ENCODE assay signal across 19 cellular contexts in the genomic region with DNA sequence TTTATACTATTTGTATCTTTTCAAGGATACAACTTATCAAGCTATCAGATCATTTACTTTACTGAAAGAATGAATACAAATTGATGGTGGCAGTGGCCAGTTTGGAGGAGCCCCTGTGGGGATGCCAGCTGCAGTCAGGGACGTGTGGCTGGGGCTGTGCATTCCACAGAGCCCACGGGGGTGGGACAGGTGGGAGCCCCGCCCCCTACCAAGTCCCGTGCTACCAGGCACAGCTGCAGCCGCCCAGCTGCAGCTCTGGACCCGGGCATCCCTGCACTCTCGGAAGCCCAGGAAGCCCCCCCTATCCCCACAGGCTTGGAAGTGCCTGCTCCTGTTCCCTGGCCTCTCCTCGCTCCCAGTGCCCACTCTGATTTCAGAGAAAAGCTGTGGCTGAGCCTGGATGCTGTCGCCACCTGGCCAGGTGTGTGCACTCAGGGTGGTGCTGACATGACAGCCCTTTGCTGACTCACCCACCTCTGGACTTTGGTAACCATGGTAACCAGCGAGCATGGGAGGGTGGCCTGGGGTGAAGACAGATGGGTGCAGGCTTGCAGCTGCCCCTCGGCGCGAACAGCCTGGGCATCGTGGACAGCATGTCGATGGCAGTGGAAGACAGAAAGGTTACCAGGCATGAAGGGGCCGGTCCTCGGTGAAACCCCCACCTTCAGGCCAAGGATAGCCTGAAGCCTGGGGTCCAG.
DNase-seq lines count a peak whose midpoint lies in the region; ATAC-seq, FAIRE-seq and TF ChIP-seq lines count a peak whose summit lies in the region.
"Had no signal": no experiment of that assay in that cellular context is flagged by ENCODE, and none has a peak within 500 bp of the region (broad histone marks: within the 10 kb centered on the region; RNA-seq: fewer than 3 reads in every experiment).

No MANE protein-coding gene starts in this region.

- H4K20me1 ChIP-seq in K562 (replicated peaks; ENCODE audit: control insufficient read depth, insufficient read depth, low read length) = no peaks in the 10 kb centered on the region
- no peaks in the 10 kb centered on the region for H4K20me1 ChIP-seq in OCI-LY7 (ENCODE audit: insufficient read depth, low read length)
- peaks cover 6% of the 10 kb centered on the region; the same call in 1 of the 2 replicates for H4K20me1 ChIP-seq in Karpas-422 (ENCODE audit: insufficient read depth, low read depth, low read length)

- H3K9me2 ChIP-seq in OCI-LY7 (ENCODE audit: insufficient read depth, low read length) (no peaks in the 10 kb centered on the region), Karpas-422 (replicated peaks; ENCODE audit: insufficient read depth, low read length) (no peaks in the 10 kb centered on the region)

- TF ChIP-seq RAD21 in K562 (CRISPR knock-in tag; conservative IDR thresholded peaks at IDR 0.05 in 1 of 2, IDR thresholded peaks at IDR 0.05 in 1 of 2) = no peak

- no peaks in the 10 kb centered on the region for H3K9me1 ChIP-seq in K562 (ENCODE audit: control insufficient read depth, insufficient read depth, low read length)

- peaks cover 3% of the 10 kb centered on the region for H3K79me1 ChIP-seq in mesendoderm (ENCODE audit: low read length)

- H4K8ac ChIP-seq in mesendoderm (ENCODE audit: low read depth, low read length) = no peak overlapping the region

- TF ChIP-seq POLR2A in K562 (conservative IDR thresholded peaks at IDR 0.05) = no peak

- no peak overlapping the region for H3K56ac ChIP-seq in mesendoderm (ENCODE audit: low read length)

- ATAC-seq in K562 = no peak
- ATAC-seq: effector memory CD8-positive, alpha-beta T cell; left cardiac atrium; psoas muscle had no signal

- H3K79me2 ChIP-seq in K562 (ENCODE audit: control insufficient read depth, insufficient read depth, low read length) (no peaks in the 10 kb centered on the region), mesendoderm (ENCODE audit: control insufficient read depth, insufficient read depth, low read length) (peaks cover 2% of the 10 kb centered on the region), OCI-LY7 (ENCODE audit: insufficient read depth, low read depth, low read length) (no peaks in the 10 kb centered on the region), Karpas-422 (ENCODE audit: low read length) (no peaks in the 10 kb centered on the region)

- DNase-seq in H4 (ENCODE audit: low spot score) (peak; percentile 15), M059J (ENCODE audit: low read depth) (peak; percentile 15), K562 (ENCODE audit: extremely low read depth in 1 of 4, low spot score in 3 of 4) (no peak), mesendoderm (peak; percentile 27), OCI-LY7 (ENCODE audit: low spot score) (no peak), Karpas-422 (no peak)
- DNase-seq in stimulated activated CD4-positive, alpha-beta T cell treated with anti-CD3 and anti-CD28 coated beads, Interleukin-4, amount 100 ng/mL, for 1 hour = no peak
- DNase-seq: activated CD4-positive, alpha-beta T cell treated with anti-CD3 and anti-CD28 coated beads, Interleukin-2, amount 50 U/mL, for 4 hours; activated naive CD4-positive, alpha-beta T cell treated with Interleukin-2 at 50 U/mL for 16 hours; activated T-cell treated with anti-CD3 and anti-CD28 coated beads for 4 hours; anterior cingulate cortex; effector memory CD8-positive, alpha-beta T cell; hypothalamus; left cardiac atrium; midbrain; NCI-H2029 treated with DMSO at 0.1 percent for 48 hours; psoas muscle; stimulated activated CD8-positive, alpha-beta memory T cell treated with anti-CD3 and anti-CD28 coated beads, Interleukin-4, amount 100 ng/mL, for 48 hours had no signal

- H3K4me3 ChIP-seq in K562 (no peak overlapping the region), mesendoderm (ENCODE audit: low read length) (no peak overlapping the region), OCI-LY7 (ENCODE audit: low read depth, low read length, poor library complexity, severe bottlenecking) (no peak overlapping the region), Karpas-422 (ENCODE audit: low read length) (no peak overlapping the region)
- H3K4me3 ChIP-seq: psoas muscle, smooth muscle cell had no signal

- in situ Hi-C loops in K562 (cut with MboI) = no loop called here

- no peak overlapping the region for H3K4ac ChIP-seq in mesendoderm (ENCODE audit: low read depth, low read length)

- TF ChIP-seq CTCF in K562 (IDR thresholded peaks at IDR 0.05 in 2 of 3, conservative IDR thresholded peaks at IDR 0.05 in 1 of 3; ENCODE audit: insufficient read depth in 2 of 3, low read depth in 1 of 3, low read length in 3 of 3) (no peak), OCI-LY7 (conservative IDR thresholded peaks at IDR 0.05; ENCODE audit: low read length) (no peak)

- H3K4me1 ChIP-seq in K562 (replicated peaks in 1 of 2; ENCODE audit: control insufficient read depth in 2 of 2, insufficient read depth in 2 of 2, low read length in 2 of 2) (peaks cover 0 to 6% of the 10 kb centered on the region in 2 experiments; a peak in 2 of 5 replicates), mesendoderm (ENCODE audit: control insufficient read depth, low read depth, low read length) (no peaks in the 10 kb centered on the region), OCI-LY7 (ENCODE audit: insufficient read depth, low read length, poor library complexity, severe bottlenecking) (no peaks in the 10 kb centered on the region), Karpas-422 (ENCODE audit: low read length) (no peaks in the 10 kb centered on the region)
- H3K4me1 ChIP-seq: psoas muscle had no signal

- H4K5ac ChIP-seq in mesendoderm (ENCODE audit: low read length) = no peak overlapping the region

- H3K27me3 ChIP-seq in K562 (ENCODE audit: control insufficient read depth in 2 of 2, insufficient read depth in 2 of 2, low read length in 2 of 2) = no peaks in the 10 kb centered on the region
- no peaks in the 10 kb centered on the region for H3K27me3 ChIP-seq in mesendoderm (ENCODE audit: insufficient read depth, low read length, poor library complexity)
- no peaks in the 10 kb centered on the region for H3K27me3 ChIP-seq in Karpas-422 (ENCODE audit: low read length)

- CTCF ChIA-PET in K562 (lab: Yijun Ruan, JAX; ENCODE audit: low intra/inter-chr PET ratio) (no interaction called here), OCI-LY7 (lab: Charles Lee; ENCODE audit: unreplicated experiment) (no interaction called here)

- no peak overlapping the region for H3K27ac ChIP-seq in K562 (ENCODE audit: extremely low read depth, low read depth, low read length)
- H3K27ac ChIP-seq in mesendoderm (ENCODE audit: low read depth, low read length) = no peak overlapping the region
- no peak overlapping the region for H3K27ac ChIP-seq in OCI-LY7 (ENCODE audit: low read depth, low read length, poor library complexity, severe bottlenecking)
- H3K27ac ChIP-seq in Karpas-422 (ENCODE audit: low read length) = no peak overlapping the region
- H3K27ac ChIP-seq: psoas muscle had no signal

- intact Hi-C loops in K562 (cut with micrococcal nuclease) (no loop called here), OCI-LY7 (cut with micrococcal nuclease; ENCODE audit: unreplicated experiment) (no loop called here)

- no peak overlapping the region for H2BK15ac ChIP-seq in mesendoderm (replicated peaks; ENCODE audit: low read depth)

- H3K4me2 ChIP-seq in K562 (ENCODE audit: insufficient read depth, low read length) (no peak overlapping the region), mesendoderm (ENCODE audit: low read length) (no peak overlapping the region), OCI-LY7 (ENCODE audit: low read length) (no peak overlapping the region), Karpas-422 (ENCODE audit: low read depth, low read length, poor library complexity, severe bottlenecking) (no peak overlapping the region)
- H3K4me2 ChIP-seq: smooth muscle cell had no signal

- H2AFZ ChIP-seq in K562 (ENCODE audit: low read depth, low read length) (no peak overlapping the region), OCI-LY7 (ENCODE audit: low read length) (no peak overlapping the region), Karpas-422 (ENCODE audit: low read length) (no peak overlapping the region)

- H2AK5ac ChIP-seq in mesendoderm (ENCODE audit: low read length) = no peak overlapping the region

- BruUV-seq in K562 (replicated peaks; lab: Mats Ljungman, UMichigan) (no TSS peak), OCI-LY7 (replicated peaks; lab: Mats Ljungman, UMichigan) (no TSS peak)

- H2BK5ac ChIP-seq in mesendoderm (ENCODE audit: low read length) = no peak overlapping the region

- H3K36me3 ChIP-seq in K562 (ENCODE audit: control insufficient read depth, insufficient read depth, low read length) (no peaks in the 10 kb centered on the region), mesendoderm (ENCODE audit: control insufficient read depth, insufficient read depth, low read length) (no peaks in the 10 kb centered on the region), OCI-LY7 (ENCODE audit: insufficient read depth, low read length) (no peaks in the 10 kb centered on the region), Karpas-422 (ENCODE audit: insufficient read depth, low read length) (no peaks in the 10 kb centered on the region)

- no peak overlapping the region for H2BK120ac ChIP-seq in mesendoderm (ENCODE audit: low read depth, low read length)

- no peak overlapping the region for H3K23ac ChIP-seq in mesendoderm (ENCODE audit: low read length)

- POLR2A ChIA-PET in K562 (lab: Yijun Ruan, JAX) = no interaction called here
- POLR2A ChIA-PET in OCI-LY7 (lab: Charles Lee) = no interaction called here

- H3K9me3 ChIP-seq in K562 (replicated peaks; ENCODE audit: control insufficient read depth, insufficient read depth, low read depth, low read length) (no peaks in the 10 kb centered on the region), OCI-LY7 (ENCODE audit: low read length) (no peaks in the 10 kb centered on the region), Karpas-422 (ENCODE audit: low read length) (no peaks in the 10 kb centered on the region)
- H3K9me3 ChIP-seq: psoas muscle had no signal

- no peak overlapping the region for H3K18ac ChIP-seq in mesendoderm (ENCODE audit: low read length)

- FAIRE-seq in K562 (lab: Jason Lieb, UNC) = no peak

- 11% methylated on average over 16 of the region's 17 CpGs for WGBS in K562 (ENCODE audit: insufficient coverage, low coverage, missing lambda C conversion rate)
- no CpG with 5 or more reads among the region's 17 CpGs for WGBS in mesendoderm (ENCODE audit: extremely low coverage, insufficient coverage, low lambda C conversion rate)

- H3K9ac ChIP-seq in K562 (ENCODE audit: insufficient read depth in 1 of 2, low read depth in 2 of 2, low read length in 2 of 2) = no peak overlapping the region
- no peak overlapping the region for H3K9ac ChIP-seq in mesendoderm (ENCODE audit: low read length)
- no peak overlapping the region for H3K9ac ChIP-seq in Karpas-422 (ENCODE audit: low read length)

- TF ChIP-seq EP300 in K562 (IDR thresholded peaks at IDR 0.05; ENCODE audit: low read length) = no peak

TF ChIP-seq in K562, 482 proteins besides CTCF, POLR2A, EP300 and RAD21:
- TF ChIP-seq SREBF2 (CRISPR knock-in tag; IDR thresholded peaks at IDR 0.05) (no peak), RFX1 (IDR thresholded peaks at IDR 0.05) (peak; percentile 84)

Comparison
In these comparisons a context has a peak if more than half of its experiments do, and no peak if none do; other contexts are left out.
1. DNase-seq: peak in H4 (single experiment), M059J (single experiment) and mesendoderm (single experiment); none in K562 (0 of 4), OCI-LY7 (single experiment), stimulated activated CD4-positive, alpha-beta T cell treated with anti-CD3 and anti-CD28 coated beads, Interleukin-4, amount 100 ng/mL, for 1 hour (single experiment) and Karpas-422 (single experiment).